9 cellular contexts compared by ENCODE assay signal in the genomic region with DNA sequence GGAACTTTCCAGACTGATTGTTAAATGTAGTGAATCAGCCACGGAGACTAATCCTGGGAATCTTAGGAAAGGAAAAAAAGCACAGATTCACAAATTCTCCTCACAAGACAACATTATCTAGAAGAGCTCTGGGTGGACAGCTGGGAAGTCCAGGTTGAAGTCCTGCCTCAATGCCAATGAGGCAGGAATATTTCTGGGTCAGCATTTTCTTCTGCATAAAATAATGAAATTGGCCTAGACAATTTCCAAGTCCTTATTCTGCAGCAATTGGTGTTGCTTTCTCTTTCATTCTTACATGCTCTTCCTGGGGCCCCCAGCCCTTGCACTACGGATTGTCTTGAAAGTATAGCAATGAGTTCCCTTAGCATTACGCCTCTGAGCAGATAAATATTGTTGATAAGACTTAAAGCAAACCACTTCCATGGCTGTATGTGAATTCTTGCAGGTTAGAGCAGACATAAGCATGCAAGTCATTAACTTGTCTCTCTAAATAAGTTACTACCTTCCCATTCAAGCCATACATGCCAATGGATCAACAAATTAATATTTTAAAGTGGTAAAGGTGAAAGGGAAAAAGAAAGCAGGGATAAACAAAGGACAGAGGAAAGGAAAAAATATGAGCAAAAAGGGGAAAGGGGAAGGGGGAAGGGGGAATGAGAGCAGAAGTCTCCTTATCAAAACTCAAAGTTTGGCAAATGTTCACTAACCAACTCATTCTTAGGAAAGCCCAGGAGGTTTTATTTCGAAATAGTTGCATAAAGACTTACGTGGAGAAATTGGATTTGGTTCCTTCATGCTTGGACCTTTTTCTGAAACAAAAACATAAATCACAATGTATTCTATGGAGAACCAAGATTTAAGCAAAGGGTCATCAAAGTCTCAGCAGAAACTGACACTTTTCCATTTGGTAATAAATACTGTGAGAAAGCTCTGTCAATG.
DNase-seq lines count a peak whose midpoint lies in the region; ATAC-seq and TF ChIP-seq lines count a peak whose summit lies in the region.
"Had no signal": no experiment of that assay in that cellular context is flagged by ENCODE, and none has a peak within 500 bp of the region (broad histone marks: within the 10 kb centered on the region; RNA-seq: fewer than 3 reads in every experiment).

No MANE protein-coding gene starts in this region.

- H3K27me3 ChIP-seq in esophagus muscularis mucosa, result no peaks in the 10 kb centered on the region
- H3K27me3 ChIP-seq in tibial nerve, result no peaks in the 10 kb centered on the region
- no peaks in the 10 kb centered on the region for H3K27me3 ChIP-seq in prostate gland (replicated peaks; ENCODE audit: insufficient read depth)

- no peak overlapping the region for H3K4me3 ChIP-seq in esophagus muscularis mucosa
- H3K4me3 ChIP-seq in tibial nerve, result no peak overlapping the region
- H3K4me3 ChIP-seq in prostate gland, result no peak overlapping the region

- H3K36me3 ChIP-seq in esophagus muscularis mucosa, result peaks cover 5 to 56% (median 14%) of the 10 kb centered on the region in 4 donors
- H3K36me3 ChIP-seq in tibial nerve, result peaks cover 0 to 31% (median 0%) of the 10 kb centered on the region in 3 donors
- H3K36me3 ChIP-seq in prostate gland, result no peaks in the 10 kb centered on the region

- intact Hi-C loops in esophagus muscularis mucosa (cut with DNase I), result loop anchor here (10.0 kb wide), 1 partner anchor 183 kb away; no protein-coding TSS in a partner anchor
- intact Hi-C loops in prostate gland (cut with DNase I), result no loop called here

- peak overlapping the region; percentile 38 to 62 (median 56) for H3K27ac ChIP-seq in esophagus muscularis mucosa (replicated peaks in 1 of 4)
- peak overlapping the region in 2 of 4 donors; percentile 40 to 73 for H3K27ac ChIP-seq in tibial nerve
- no peak overlapping the region for H3K27ac ChIP-seq in prostate gland

- TF ChIP-seq CTCF in esophagus muscularis mucosa (IDR thresholded peaks at IDR 0.05) (no peak), tibial nerve (IDR thresholded peaks at IDR 0.05) (no peak), prostate gland (IDR thresholded peaks at IDR 0.05) (no peak)

- no peak for TF ChIP-seq POLR2A in esophagus muscularis mucosa (IDR thresholded peaks at IDR 0.05; ENCODE audit: low read depth)
- TF ChIP-seq POLR2A in tibial nerve (IDR thresholded peaks at IDR 0.05), result no peak
- no peak for TF ChIP-seq POLR2A in prostate gland (IDR thresholded peaks at IDR 0.05)

- peak; percentile 47 for DNase-seq in EH (ENCODE audit: low read depth)
- DNase-seq in SKM-1 treated with dmso at 0.1 percent for 144 hours (lab: John Stamatoyannopoulos, UW; ENCODE audit: unreplicated experiment), result peak; percentile 29
- DNase-seq in esophagus muscularis mucosa (ENCODE audit: extremely low spot score), result no peak
- DNase-seq in tibial nerve (ENCODE audit: low spot score in 2 of 2), result no peak
- no peak for DNase-seq in T-helper 9 cell
- DNase-seq in prostate gland (ENCODE audit: low spot score), result no peak
- DNase-seq in HUDEP-2 (lab: John Stamatoyannopoulos, UW; ENCODE audit: unreplicated experiment in 76 of 76), result no peak

- WGBS in esophagus muscularis mucosa, result 67% methylated on average over 5 of the region's 5 CpGs
- 41 to 42% methylated on average over 5 of the region's 5 CpGs for WGBS in tibial nerve, 2 donors
- WGBS in prostate gland, result 37% methylated on average over 5 of the region's 5 CpGs

- H3K9me3 ChIP-seq in esophagus muscularis mucosa (no peaks in the 10 kb centered on the region), tibial nerve (no peaks in the 10 kb centered on the region), prostate gland (no peaks in the 10 kb centered on the region)

- no peak for TF ChIP-seq EP300 in esophagus muscularis mucosa (IDR thresholded peaks at IDR 0.05)
- TF ChIP-seq EP300 in tibial nerve (IDR thresholded peaks at IDR 0.05), result peak; percentile 20 to 62

- peak; percentile 81 for ATAC-seq in GM21619 (IDR thresholded peaks at IDR 0.05; ENCODE audit: unreplicated experiment)
- ATAC-seq: right cardiac atrium had no signal

- H3K4me1 ChIP-seq in esophagus muscularis mucosa (peaks cover 48 to 72% (median 55%) of the 10 kb centered on the region in 4 donors), tibial nerve (peaks cover 0 to 68% (median 25%) of the 10 kb centered on the region in 4 donors), prostate gland (replicated peaks) (no peaks in the 10 kb centered on the region)

Comparison
In these comparisons a context has a peak if more than half of its experiments do, and no peak if none do; other contexts are left out.
1. DNase-seq: peak in EH (single experiment) and SKM-1 treated with dmso at 0.1 percent for 144 hours (single experiment); none in esophagus muscularis mucosa (single experiment), tibial nerve (0 of 2), T-helper 9 cell (single experiment), prostate gland (single experiment) and HUDEP-2 (0 of 76).
2. H3K27ac ChIP-seq: peak in esophagus muscularis mucosa (4 of 4); none in prostate gland (0 of 2).